Comparison of ENCODE assay signal across 8 cellular contexts in the genomic region with DNA sequence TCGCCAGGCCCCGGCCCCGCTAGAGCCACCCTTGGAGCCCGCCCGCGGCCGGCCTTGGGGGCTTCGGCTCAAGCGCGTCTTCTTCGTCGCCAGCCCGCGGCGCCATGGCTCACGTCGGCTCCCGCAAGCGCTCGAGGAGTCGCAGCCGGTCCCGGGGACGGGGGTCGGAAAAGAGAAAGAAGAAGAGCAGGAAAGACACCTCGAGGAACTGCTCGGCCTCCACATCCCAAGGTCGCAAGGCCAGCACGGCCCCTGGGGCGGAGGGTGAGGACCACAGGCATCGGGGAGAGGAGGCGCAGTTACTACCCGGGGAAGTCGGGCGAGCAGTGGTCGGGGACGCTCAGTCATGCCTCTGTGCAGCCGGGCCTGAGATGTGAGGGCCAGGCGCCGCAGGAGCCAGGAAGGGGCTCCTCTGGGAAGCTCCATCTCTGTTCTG. TPM values are rescaled to one million over a fixed set of nuclear protein-coding genes. Genes with fewer than 3 reads are reported as not detected.
DNase-seq lines count a peak whose midpoint lies in the region; ATAC-seq lines count a peak whose summit lies in the region.

No MANE protein-coding gene starts in this region.

- peak overlapping the region; percentile 94 for H3K4me3 Mint-ChIP-seq in activated CD4-positive, alpha-beta T cell treated with anti-CD3 and anti-CD28 coated beads, Interleukin-2, amount 10 ng/mL, durations not matched to agents 24 days and 14 days
- peak overlapping the region; percentile 90 for H3K4me3 Mint-ChIP-seq in activated T-helper 2 cell treated with anti-CD3 and anti-CD28 coated beads, Interferon-gamma antibody, Interleukin-2, Interleukin-4, amounts not matched to agents 10 μg/mL and 5 μg/mL and 100 μg/mL, durations not matched to agents 14 hours and 24 hours and 36 hours (ENCODE audit: low read depth)
- H3K4me3 Mint-ChIP-seq in stimulated activated memory B cell treated with anti-CD40 and anti-IgM and Interleukin-4, amounts not matched to agents 10 μg/mL and 1 μg/mL and 100 μg/mL, for 72 hours, result peak overlapping the region; percentile 95

- intact Hi-C loops in activated CD4-positive, alpha-beta T cell treated with anti-CD3 and anti-CD28 coated beads, Interleukin-2, amount 10 ng/mL, durations not matched to agents 24 days and 14 days (cut with micrococcal nuclease), result loop anchor here (5.0 kb wide), 1 partner anchor 601 kb away; a partner anchor contains a TSS
- intact Hi-C loops in activated T-helper 2 cell treated with anti-CD3 and anti-CD28 coated beads, Interferon-gamma antibody, Interleukin-2, Interleukin-4, amounts not matched to agents 10 μg/mL and 5 μg/mL and 100 μg/mL, durations not matched to agents 14 hours and 24 hours and 36 hours (cut with micrococcal nuclease), result no loop called here

- no peaks in the 10 kb centered on the region for H3K27me3 Mint-ChIP-seq in activated CD4-positive, alpha-beta T cell treated with anti-CD3 and anti-CD28 coated beads, Interleukin-2, amount 10 ng/mL, durations not matched to agents 24 days and 14 days
- H3K27me3 Mint-ChIP-seq in activated T-helper 2 cell treated with anti-CD3 and anti-CD28 coated beads, Interferon-gamma antibody, Interleukin-2, Interleukin-4, amounts not matched to agents 10 μg/mL and 5 μg/mL and 100 μg/mL, durations not matched to agents 14 hours and 24 hours and 36 hours (ENCODE audit: low read depth), result no peaks in the 10 kb centered on the region
- H3K27me3 Mint-ChIP-seq in stimulated activated memory B cell treated with anti-CD40 and anti-IgM and Interleukin-4, amounts not matched to agents 10 μg/mL and 1 μg/mL and 100 μg/mL, for 72 hours, result no peaks in the 10 kb centered on the region

- no peaks in the 10 kb centered on the region for H3K9me3 Mint-ChIP-seq in activated CD4-positive, alpha-beta T cell treated with anti-CD3 and anti-CD28 coated beads, Interleukin-2, amount 10 ng/mL, durations not matched to agents 24 days and 14 days
- no peaks in the 10 kb centered on the region for H3K9me3 Mint-ChIP-seq in activated T-helper 2 cell treated with anti-CD3 and anti-CD28 coated beads, Interferon-gamma antibody, Interleukin-2, Interleukin-4, amounts not matched to agents 10 μg/mL and 5 μg/mL and 100 μg/mL, durations not matched to agents 14 hours and 24 hours and 36 hours
- no peaks in the 10 kb centered on the region for H3K9me3 Mint-ChIP-seq in stimulated activated memory B cell treated with anti-CD40 and anti-IgM and Interleukin-4, amounts not matched to agents 10 μg/mL and 1 μg/mL and 100 μg/mL, for 72 hours

- no peak overlapping the region for H3K27ac ChIP-seq in iPS-18a (ENCODE audit: low read length)

- peaks cover 34% of the 10 kb centered on the region for H3K4me1 Mint-ChIP-seq in activated CD4-positive, alpha-beta T cell treated with anti-CD3 and anti-CD28 coated beads, Interleukin-2, amount 10 ng/mL, durations not matched to agents 24 days and 14 days
- H3K4me1 Mint-ChIP-seq in activated T-helper 2 cell treated with anti-CD3 and anti-CD28 coated beads, Interferon-gamma antibody, Interleukin-2, Interleukin-4, amounts not matched to agents 10 μg/mL and 5 μg/mL and 100 μg/mL, durations not matched to agents 14 hours and 24 hours and 36 hours (ENCODE audit: low read depth), result peaks cover 27% of the 10 kb centered on the region
- peaks cover 74% of the 10 kb centered on the region for H3K4me1 Mint-ChIP-seq in stimulated activated memory B cell treated with anti-CD40 and anti-IgM and Interleukin-4, amounts not matched to agents 10 μg/mL and 1 μg/mL and 100 μg/mL, for 72 hours

- peaks cover 4% of the 10 kb centered on the region for H3K36me3 ChIP-seq in iPS-18a (ENCODE audit: control insufficient read depth, low read depth, low read length)

- DNase-seq in activated CD4-positive, alpha-beta T cell treated with anti-CD3 and anti-CD28 coated beads, Interleukin-2, amount 10 ng/mL, durations not matched to agents 24 days and 14 days, result no peak
- DNase-seq in activated CD4-positive, alpha-beta T cell treated with anti-CD3 and anti-CD28 coated beads, Interleukin-2, amount 50 U/mL, for 4 hours, result no peak
- no peak for DNase-seq in activated T-helper 2 cell treated with anti-CD3 and anti-CD28 coated beads, Interferon-gamma antibody, Interleukin-2, Interleukin-4, amounts not matched to agents 10 μg/mL and 5 μg/mL and 100 μg/mL, durations not matched to agents 14 hours and 24 hours and 36 hours (ENCODE audit: low spot score)
- no peak for DNase-seq in cerebellar nuclear complex (lab: John Stamatoyannopoulos, UW)
- no peak for DNase-seq in SKM-1 (lab: John Stamatoyannopoulos, UW; ENCODE audit: unreplicated experiment)

- H3K27ac Mint-ChIP-seq in activated CD4-positive, alpha-beta T cell treated with anti-CD3 and anti-CD28 coated beads, Interleukin-2, amount 10 ng/mL, durations not matched to agents 24 days and 14 days, result peak overlapping the region; percentile 86
- H3K27ac Mint-ChIP-seq in activated T-helper 2 cell treated with anti-CD3 and anti-CD28 coated beads, Interferon-gamma antibody, Interleukin-2, Interleukin-4, amounts not matched to agents 10 μg/mL and 5 μg/mL and 100 μg/mL, durations not matched to agents 14 hours and 24 hours and 36 hours, result peak overlapping the region; percentile 69
- H3K27ac Mint-ChIP-seq in stimulated activated memory B cell treated with anti-CD40 and anti-IgM and Interleukin-4, amounts not matched to agents 10 μg/mL and 1 μg/mL and 100 μg/mL, for 72 hours, result peak overlapping the region; percentile 92

- H3K4me1 ChIP-seq in iPS-18a (ENCODE audit: control insufficient read depth, low read depth, low read length), result peaks cover 8% of the 10 kb centered on the region

- H3K27me3 ChIP-seq in iPS-18a (ENCODE audit: control insufficient read depth, insufficient read depth, low read length), result no peaks in the 10 kb centered on the region

- peak; percentile 19 for ATAC-seq in HG03342 (IDR thresholded peaks at IDR 0.05; ENCODE audit: unreplicated experiment)
- ATAC-seq in stimulated activated memory B cell treated with anti-CD40 and anti-IgM and Interleukin-4, amounts not matched to agents 10 μg/mL and 1 μg/mL and 100 μg/mL, for 72 hours, result no peak

- H3K4me3 ChIP-seq in iPS-18a (ENCODE audit: low read length), result peak overlapping the region; percentile 78

- peaks cover 33% of the 10 kb centered on the region for H3K36me3 Mint-ChIP-seq in activated CD4-positive, alpha-beta T cell treated with anti-CD3 and anti-CD28 coated beads, Interleukin-2, amount 10 ng/mL, durations not matched to agents 24 days and 14 days (ENCODE audit: low read depth)
- peaks cover 38% of the 10 kb centered on the region for H3K36me3 Mint-ChIP-seq in activated T-helper 2 cell treated with anti-CD3 and anti-CD28 coated beads, Interferon-gamma antibody, Interleukin-2, Interleukin-4, amounts not matched to agents 10 μg/mL and 5 μg/mL and 100 μg/mL, durations not matched to agents 14 hours and 24 hours and 36 hours (ENCODE audit: low read depth)
- peaks cover 41% of the 10 kb centered on the region for H3K36me3 Mint-ChIP-seq in stimulated activated memory B cell treated with anti-CD40 and anti-IgM and Interleukin-4, amounts not matched to agents 10 μg/mL and 1 μg/mL and 100 μg/mL, for 72 hours

- no peaks in the 10 kb centered on the region for H3K9me3 ChIP-seq in iPS-18a (ENCODE audit: control insufficient read depth, low read depth, low read length)

- H3K9ac ChIP-seq in iPS-18a (ENCODE audit: low read length), result peak overlapping the region; percentile 74

RNA-seq across cellular contexts. Expression of a gene that starts 0.6 kb away (rescaled TPM):
- total RNA-seq in activated CD4-positive, alpha-beta T cell treated with anti-CD3 and anti-CD28 coated beads, Interleukin-2, amount 10 ng/mL, durations not matched to agents 24 days and 14 days, result 150 and 160 TPM in 2 replicates
- total RNA-seq in activated T-helper 2 cell treated with anti-CD3 and anti-CD28 coated beads, Interferon-gamma antibody, Interleukin-2, Interleukin-4, amounts not matched to agents 10 μg/mL and 5 μg/mL and 100 μg/mL, durations not matched to agents 14 hours and 24 hours and 36 hours, result 161 and 168 TPM in 2 replicates

RNA-seq across cellular contexts. Expression of a gene that starts 6.0 kb away (rescaled TPM):
- 22.7 and 23.4 TPM in 2 replicates for total RNA-seq in activated CD4-positive, alpha-beta T cell treated with anti-CD3 and anti-CD28 coated beads, Interleukin-2, amount 10 ng/mL, durations not matched to agents 24 days and 14 days
- total RNA-seq in activated T-helper 2 cell treated with anti-CD3 and anti-CD28 coated beads, Interferon-gamma antibody, Interleukin-2, Interleukin-4, amounts not matched to agents 10 μg/mL and 5 μg/mL and 100 μg/mL, durations not matched to agents 14 hours and 24 hours and 36 hours, result 20.3 and 21.3 TPM in 2 replicates

RNA-seq across cellular contexts. Expression of a gene that starts 14.8 kb away (rescaled TPM):
- 3.7 and 4.1 TPM in 2 replicates for total RNA-seq in activated CD4-positive, alpha-beta T cell treated with anti-CD3 and anti-CD28 coated beads, Interleukin-2, amount 10 ng/mL, durations not matched to agents 24 days and 14 days
- total RNA-seq in activated T-helper 2 cell treated with anti-CD3 and anti-CD28 coated beads, Interferon-gamma antibody, Interleukin-2, Interleukin-4, amounts not matched to agents 10 μg/mL and 5 μg/mL and 100 μg/mL, durations not matched to agents 14 hours and 24 hours and 36 hours, result 4.4 and 5.4 TPM in 2 replicates
